ENCODE assay signal across 8 cellular contexts in genomic region chr1:156508205-156508954, GRCh38. TPM values are rescaled to one million over a fixed set of nuclear protein-coding genes. Genes with fewer than 3 reads are reported as not detected.
DNase-seq lines count a peak whose midpoint lies in the region; ATAC-seq and TF ChIP-seq lines count a peak whose summit lies in the region.

No MANE protein-coding gene starts in this region.

- H3K27me3 ChIP-seq in osteoblast (ENCODE audit: insufficient read depth, low read length) = no peaks in the 10 kb centered on the region

- H3K27ac ChIP-seq in osteoblast (ENCODE audit: low read depth, low read length) = peak overlapping the region; percentile 29

- no peaks in the 10 kb centered on the region for H3K9me3 ChIP-seq in osteoblast (ENCODE audit: low read depth, low read length)

- TF ChIP-seq CTCF in osteoblast (IDR thresholded peaks at IDR 0.05; ENCODE audit: extremely low read depth, low read depth, low read length) = no peak

- H3K36me3 Mint-ChIP-seq in IgD-negative memory B cell = no peaks in the 10 kb centered on the region
- H3K36me3 Mint-ChIP-seq in effector memory CD8-positive, alpha-beta T cell (ENCODE audit: insufficient read depth) = peaks cover 26% of the 10 kb centered on the region

- no peaks in the 10 kb centered on the region for H3K36me3 ChIP-seq in osteoblast (ENCODE audit: insufficient read depth, low read length)

- H2AFZ ChIP-seq in osteoblast (ENCODE audit: low read length) = peak overlapping the region; percentile 60

- ATAC-seq in effector memory CD8-positive, alpha-beta T cell (replicated peaks) = no peak
- ATAC-seq in GM19463 (IDR thresholded peaks at IDR 0.05; ENCODE audit: unreplicated experiment) (no peak), HG03025 (IDR thresholded peaks at IDR 0.05; ENCODE audit: low FRiP score, unreplicated experiment) (no peak)

- peak overlapping the region; percentile 82 to 94 (median 84) for H3K27ac Mint-ChIP-seq in IgD-negative memory B cell
- H3K27ac Mint-ChIP-seq in effector memory CD8-positive, alpha-beta T cell = peak overlapping the region; percentile 94

- DNase-seq in CD1c-positive myeloid dendritic cell (ENCODE audit: extremely low spot score) (peak; percentile 56), osteoblast (ENCODE audit: insufficient read length, low spot score, missing footprints) (peak; percentile 81), NCI-H345 treated with DMSO at 0.1 percent for 48 hours (lab: John Stamatoyannopoulos, UW; ENCODE audit: unreplicated experiment) (no peak), NCI-H82 (lab: John Stamatoyannopoulos, UW) (no peak)
- no peak for DNase-seq in effector memory CD8-positive, alpha-beta T cell

- H3K4me1 ChIP-seq in osteoblast (ENCODE audit: insufficient read depth, low read length) = peaks cover 35% of the 10 kb centered on the region

- no peaks in the 10 kb centered on the region for H3K79me2 ChIP-seq in osteoblast (ENCODE audit: insufficient read depth, low read length)

- peak overlapping the region in 3 of 4 donors; percentile 44 to 85 (median 58) for H3K4me3 Mint-ChIP-seq in IgD-negative memory B cell
- H3K4me3 Mint-ChIP-seq in effector memory CD8-positive, alpha-beta T cell = peak overlapping the region; percentile 47 to 72

- peaks cover 24 to 32% (median 27%) of the 10 kb centered on the region in 3 donors for H3K4me1 Mint-ChIP-seq in IgD-negative memory B cell
- H3K4me1 Mint-ChIP-seq in effector memory CD8-positive, alpha-beta T cell (ENCODE audit: low read depth in 2 of 2) = peaks cover 48 to 49% of the 10 kb centered on the region in 2 donors

- no peak overlapping the region for H3K4me2 ChIP-seq in osteoblast (ENCODE audit: insufficient read depth, low read length)

- H3K4me3 ChIP-seq in osteoblast (ENCODE audit: insufficient read depth, low read length) = no peak overlapping the region

- no peaks in the 10 kb centered on the region for H4K20me1 ChIP-seq in osteoblast (ENCODE audit: insufficient read depth, low read length)

- peaks cover 2% of the 10 kb centered on the region for H3K27me3 Mint-ChIP-seq in IgD-negative memory B cell
- peaks cover 0 to 24% of the 10 kb centered on the region in 2 donors for H3K27me3 Mint-ChIP-seq in effector memory CD8-positive, alpha-beta T cell

- H3K9me3 Mint-ChIP-seq in IgD-negative memory B cell = no peaks in the 10 kb centered on the region
- H3K9me3 Mint-ChIP-seq in effector memory CD8-positive, alpha-beta T cell = no peaks in the 10 kb centered on the region

RNA-seq across cellular contexts. Expression of gene MEF2D, which starts 7.8 kb away (rescaled TPM):
- polyA plus RNA-seq in IgD-negative memory B cell = 16.2 TPM
- total RNA-seq in osteoblast = 12.4 and 14.1 TPM in 2 replicates

Comparison
In these comparisons a context has a peak if more than half of its experiments do, and no peak if none do; other contexts are left out.
1. DNase-seq: peak in CD1c-positive myeloid dendritic cell (single experiment) and osteoblast (single experiment); none in effector memory CD8-positive, alpha-beta T cell (0 of 3), NCI-H345 treated with DMSO at 0.1 percent for 48 hours (single experiment) and NCI-H82 (single experiment).